ENCODE assay signal across 28 cellular contexts in genomic region chr5:28388428-28388827, GRCh38.
"Had no signal": no experiment of that assay in that cellular context is flagged by ENCODE, and none has a peak within 500 bp of the region (broad histone marks: within the 10 kb centered on the region; RNA-seq: fewer than 3 reads in every experiment).

No MANE protein-coding gene starts in this region.

- H3K4me3 ChIP-seq: stomach, suprapubic skin, testis, thoracic aorta, thyroid gland, tibial artery, tibial nerve, transverse colon, upper lobe of left lung, upper lobe of right lung, uterus, vagina had no signal

- H3K27ac ChIP-seq: stomach, suprapubic skin, testis, thoracic aorta, thyroid gland, tibial artery, tibial nerve, transverse colon, upper lobe of left lung, upper lobe of right lung, uterus, vagina had no signal

- H3K27me3 Mint-ChIP-seq: stimulated activated memory B cell treated with anti-CD40 and anti-IgM and Interleukin-4, amounts not matched to agents 10 μg/mL and 1 μg/mL and 100 μg/mL, for 72 hours; stimulated activated naive B cell treated with anti-CD40 and anti-IgM and Interleukin-4, amounts not matched to agents 10 μg/mL and 1 μg/mL and 100 μg/mL, for 72 hours; stimulated activated naive CD8-positive, alpha-beta T cell treated with anti-CD3 and anti-CD28 coated beads, Interleukin-15, amount 100 ng/mL, for 72 hours; stimulated activated naive CD8-positive, alpha-beta T cell treated with anti-CD3 and anti-CD28 coated beads, Interleukin-15, Interleukin-2, amounts not matched to agents 100 ng/mL and 50 ng/mL, for 24 hours; type B pancreatic cell had no signal

- H3K4me1 Mint-ChIP-seq: stimulated activated effector memory CD8-positive, alpha-beta T cell treated with anti-CD3 and anti-CD28 coated beads, Interleukin-12 subunit alpha, Interleukin-12 subunit beta, amount 100 ng/mL, for 72 hours; stimulated activated memory B cell treated with anti-CD40 and anti-IgM and Interleukin-4, amounts not matched to agents 10 μg/mL and 1 μg/mL and 100 μg/mL, for 72 hours; stimulated activated naive B cell treated with anti-CD40 and anti-IgM and Interleukin-4, amounts not matched to agents 10 μg/mL and 1 μg/mL and 100 μg/mL, for 72 hours; stimulated activated naive CD8-positive, alpha-beta T cell treated with anti-CD3 and anti-CD28 coated beads, Interleukin-15, amount 100 ng/mL, for 72 hours had no signal

- H3K36me3 ChIP-seq: stomach, suprapubic skin, thoracic aorta, thyroid gland, tibial artery, tibial nerve, transverse colon, upper lobe of left lung, upper lobe of right lung, uterus, vagina had no signal

- DNase-seq: stimulated activated CD4-positive, alpha-beta T cell treated with anti-CD3 and anti-CD28 coated beads, Interleukin-2, amount 100 ng/mL, for 48 hours; stimulated activated CD4-positive, alpha-beta T cell treated with anti-CD3 and anti-CD28 coated beads, Interleukin-4, amount 100 ng/mL, for 1 hour; stimulated activated CD4-positive, alpha-beta T cell treated with anti-CD3 and anti-CD28 coated beads, Interleukin-4, amount 100 ng/mL, for 24 hours; stimulated activated CD4-positive, alpha-beta T cell treated with anti-CD3 and anti-CD28 coated beads, Interleukin-4, amount 100 ng/mL, for 4 hours; stimulated activated CD8-positive, alpha-beta memory T cell treated with anti-CD3 and anti-CD28 coated beads, Interleukin-4, amount 100 ng/mL, for 48 hours; stimulated activated naive B cell treated with anti-CD40 and anti-IgM and Interleukin-4, amounts not matched to agents 10 μg/mL and 1 μg/mL and 100 μg/mL, for 72 hours; stimulated activated naive CD4-positive, alpha-beta T cell; stimulated activated naive CD4-positive, alpha-beta T cell treated with Interleukin-2 at 50 U/mL for 16 hours; stimulated activated naive CD8-positive, alpha-beta T cell treated with anti-CD3 and anti-CD28 coated beads, Interleukin-15, amount 100 ng/mL, for 72 hours; stimulated activated naive CD8-positive, alpha-beta T cell treated with anti-CD3 and anti-CD28 coated beads, Interleukin-15, Interleukin-2, amounts not matched to agents 100 U/mL and 50 U/mL, for 24 hours; stomach; substantia nigra; testis; thyroid gland; tibial artery; transverse colon; trophoblast cell; upper lobe of left lung; upper lobe of right lung; uterus had no signal

- H3K9me3 Mint-ChIP-seq: stimulated activated naive B cell treated with anti-CD40 and anti-IgM and Interleukin-4, amounts not matched to agents 10 μg/mL and 1 μg/mL and 100 μg/mL, for 72 hours; type B pancreatic cell had no signal

- H3K4me3 Mint-ChIP-seq: stimulated activated effector memory CD8-positive, alpha-beta T cell treated with anti-CD3 and anti-CD28 coated beads, Interleukin-12 subunit alpha, Interleukin-12 subunit beta, amount 100 ng/mL, for 72 hours; stimulated activated memory B cell treated with anti-CD40 and anti-IgM and Interleukin-4, amounts not matched to agents 10 μg/mL and 1 μg/mL and 100 μg/mL, for 72 hours; stimulated activated naive B cell treated with anti-CD40 and anti-IgM and Interleukin-4, amounts not matched to agents 10 μg/mL and 1 μg/mL and 100 μg/mL, for 72 hours; stimulated activated naive CD8-positive, alpha-beta T cell treated with anti-CD3 and anti-CD28 coated beads, Interleukin-15, amount 100 ng/mL, for 72 hours; stimulated activated naive CD8-positive, alpha-beta T cell treated with anti-CD3 and anti-CD28 coated beads, Interleukin-15, Interleukin-2, amounts not matched to agents 100 ng/mL and 50 ng/mL, for 24 hours; type B pancreatic cell had no signal

- H3K36me3 Mint-ChIP-seq: stimulated activated effector memory CD8-positive, alpha-beta T cell treated with anti-CD3 and anti-CD28 coated beads, Interleukin-12 subunit alpha, Interleukin-12 subunit beta, amount 100 ng/mL, for 72 hours; stimulated activated memory B cell treated with anti-CD40 and anti-IgM and Interleukin-4, amounts not matched to agents 10 μg/mL and 1 μg/mL and 100 μg/mL, for 72 hours; stimulated activated naive B cell treated with anti-CD40 and anti-IgM and Interleukin-4, amounts not matched to agents 10 μg/mL and 1 μg/mL and 100 μg/mL, for 72 hours; type B pancreatic cell had no signal

- H3K27me3 ChIP-seq: stomach, suprapubic skin, testis, thyroid gland, tibial artery, tibial nerve, transverse colon, upper lobe of left lung, upper lobe of right lung, uterus, vagina had no signal

- ATAC-seq: stimulated activated effector memory CD8-positive, alpha-beta T cell treated with anti-CD3 and anti-CD28 coated beads, Interleukin-12 subunit alpha, Interleukin-12 subunit beta, amount 100 ng/mL, for 72 hours; stimulated activated memory B cell treated with anti-CD40 and anti-IgM and Interleukin-4, amounts not matched to agents 10 μg/mL and 1 μg/mL and 100 μg/mL, for 72 hours; stimulated activated naive B cell treated with anti-CD40 and anti-IgM and Interleukin-4, amounts not matched to agents 10 μg/mL and 1 μg/mL and 100 μg/mL, for 72 hours; stimulated activated naive CD8-positive, alpha-beta T cell treated with anti-CD3 and anti-CD28 coated beads, Interleukin-15, amount 100 ng/mL, for 72 hours; stimulated activated naive CD8-positive, alpha-beta T cell treated with anti-CD3 and anti-CD28 coated beads, Interleukin-15, Interleukin-2, amounts not matched to agents 100 U/mL and 50 U/mL, for 24 hours; upper lobe of right lung had no signal

- H3K9me3 ChIP-seq: stomach, suprapubic skin, testis, thoracic aorta, thyroid gland, tibial artery, tibial nerve, upper lobe of left lung, upper lobe of right lung, uterus, vagina had no signal

- H3K27ac Mint-ChIP-seq: stimulated activated effector memory CD8-positive, alpha-beta T cell treated with anti-CD3 and anti-CD28 coated beads, Interleukin-12 subunit alpha, Interleukin-12 subunit beta, amount 100 ng/mL, for 72 hours; stimulated activated memory B cell treated with anti-CD40 and anti-IgM and Interleukin-4, amounts not matched to agents 10 μg/mL and 1 μg/mL and 100 μg/mL, for 72 hours; stimulated activated naive B cell treated with anti-CD40 and anti-IgM and Interleukin-4, amounts not matched to agents 10 μg/mL and 1 μg/mL and 100 μg/mL, for 72 hours; stimulated activated naive CD8-positive, alpha-beta T cell treated with anti-CD3 and anti-CD28 coated beads, Interleukin-15, amount 100 ng/mL, for 72 hours; stimulated activated naive CD8-positive, alpha-beta T cell treated with anti-CD3 and anti-CD28 coated beads, Interleukin-15, Interleukin-2, amounts not matched to agents 100 ng/mL and 50 ng/mL, for 24 hours; type B pancreatic cell had no signal

- H3K4me1 ChIP-seq: stomach, suprapubic skin, testis, thyroid gland, tibial artery, tibial nerve, transverse colon, upper lobe of left lung, upper lobe of right lung, uterus, vagina had no signal
